In the genomic region with DNA sequence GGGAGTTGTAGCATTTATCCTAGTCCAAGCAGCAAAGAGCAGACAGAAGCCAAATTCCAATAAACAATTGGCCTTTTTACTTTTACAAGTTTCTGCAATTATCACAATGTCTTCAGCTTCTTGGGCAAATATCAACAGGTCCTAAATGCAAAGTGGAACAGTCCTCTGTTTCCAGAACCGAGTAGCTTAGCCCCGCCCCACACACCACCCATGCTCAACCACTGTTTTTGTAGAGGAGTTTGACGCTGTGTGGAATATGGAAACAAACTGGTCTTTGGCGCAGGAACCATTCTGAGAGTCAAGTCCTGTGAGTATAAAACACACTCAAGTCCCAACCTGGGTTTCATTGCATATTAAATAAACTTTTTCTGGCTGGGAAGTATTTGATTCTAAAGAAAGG, we compare ENCODE assay signal across 1 cellular context.
TF ChIP-seq lines count a peak whose summit lies in the region.

No MANE protein-coding gene starts in this region.

TF ChIP-seq in GM12878, 131 proteins besides CTCF, POLR2A, EP300 and RAD21:
- TF ChIP-seq, protein P1, sequence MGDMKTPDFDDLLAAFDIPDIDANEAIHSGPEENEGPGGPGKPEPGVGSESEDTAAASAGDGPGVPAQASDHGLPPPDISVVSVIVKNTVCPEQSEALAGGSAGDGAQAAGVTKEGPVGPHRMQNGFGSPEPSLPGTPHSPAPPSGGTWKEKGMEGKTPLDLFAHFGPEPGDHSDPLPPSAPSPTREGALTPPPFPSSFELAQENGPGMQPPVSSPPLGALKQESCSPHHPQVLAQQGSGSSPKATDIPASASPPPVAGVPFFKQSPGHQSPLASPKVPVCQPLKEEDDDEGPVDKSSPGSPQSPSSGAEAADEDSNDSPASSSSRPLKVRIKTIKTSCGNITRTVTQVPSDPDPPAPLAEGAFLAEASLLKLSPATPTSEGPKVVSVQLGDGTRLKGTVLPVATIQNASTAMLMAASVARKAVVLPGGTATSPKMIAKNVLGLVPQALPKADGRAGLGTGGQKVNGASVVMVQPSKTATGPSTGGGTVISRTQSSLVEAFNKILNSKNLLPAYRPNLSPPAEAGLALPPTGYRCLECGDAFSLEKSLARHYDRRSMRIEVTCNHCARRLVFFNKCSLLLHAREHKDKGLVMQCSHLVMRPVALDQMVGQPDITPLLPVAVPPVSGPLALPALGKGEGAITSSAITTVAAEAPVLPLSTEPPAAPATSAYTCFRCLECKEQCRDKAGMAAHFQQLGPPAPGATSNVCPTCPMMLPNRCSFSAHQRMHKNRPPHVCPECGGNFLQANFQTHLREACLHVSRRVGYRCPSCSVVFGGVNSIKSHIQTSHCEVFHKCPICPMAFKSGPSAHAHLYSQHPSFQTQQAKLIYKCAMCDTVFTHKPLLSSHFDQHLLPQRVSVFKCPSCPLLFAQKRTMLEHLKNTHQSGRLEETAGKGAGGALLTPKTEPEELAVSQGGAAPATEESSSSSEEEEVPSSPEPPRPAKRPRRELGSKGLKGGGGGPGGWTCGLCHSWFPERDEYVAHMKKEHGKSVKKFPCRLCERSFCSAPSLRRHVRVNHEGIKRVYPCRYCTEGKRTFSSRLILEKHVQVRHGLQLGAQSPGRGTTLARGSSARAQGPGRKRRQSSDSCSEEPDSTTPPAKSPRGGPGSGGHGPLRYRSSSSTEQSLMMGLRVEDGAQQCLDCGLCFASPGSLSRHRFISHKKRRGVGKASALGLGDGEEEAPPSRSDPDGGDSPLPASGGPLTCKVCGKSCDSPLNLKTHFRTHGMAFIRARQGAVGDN (IDR thresholded peaks at IDR 0.05), result peak; percentile 7; the same call in 1 of the 2 replicates
- 0 out of 2 replicates have a peak, but pooled peaks have one; percentile 7 for TF ChIP-seq ZBTB40 (IDR thresholded peaks at IDR 0.05; ENCODE audit: borderline replicate concordance)
- no peak for TF ChIP-seq MXI1 (IDR thresholded peaks at IDR 0.05; ENCODE audit: low read depth, low read length)
